25 cellular contexts compared by ENCODE assay signal in genomic region chr20:15362849-15363248, GRCh38.
DNase-seq lines count a peak whose midpoint lies in the region; ATAC-seq, FAIRE-seq and TF ChIP-seq lines count a peak whose summit lies in the region.
"Had no signal": no experiment of that assay in that cellular context is flagged by ENCODE, and none has a peak within 500 bp of the region (broad histone marks: within the 10 kb centered on the region; RNA-seq: fewer than 3 reads in every experiment).

No MANE protein-coding gene starts in this region.

- no peak overlapping the region for H3K9ac ChIP-seq in SK-N-SH
- H3K9ac ChIP-seq: GM23248 had no signal

- WGBS in SK-N-SH (ENCODE audit: low lambda C conversion rate): 27% methylated on average over 1 of the region's 1 CpG

- no peak overlapping the region for H3K4me2 ChIP-seq in SK-N-SH

- H3K79me2 ChIP-seq in SK-N-SH (ENCODE audit: insufficient read depth): no peaks in the 10 kb centered on the region

- POLR2A ChIA-PET in SK-N-SH (lab: Yijun Ruan, JAX): no interaction called here

- H3F3A ChIP-seq in SK-N-SH (replicated peaks; ENCODE audit: insufficient read depth): no peaks in the 10 kb centered on the region

- TF ChIP-seq CTCF in SK-N-SH (IDR thresholded peaks at IDR 0.05): no peak

- H3K36me3 ChIP-seq in SK-N-SH (replicated peaks in 1 of 2; ENCODE audit: control insufficient read depth in 1 of 2, insufficient read depth in 2 of 2, low read length in 1 of 2): no peaks in the 10 kb centered on the region
- H3K36me3 ChIP-seq: BE2C had no signal

- H3K27me3 ChIP-seq in SK-N-SH (ENCODE audit: insufficient read depth): no peaks in the 10 kb centered on the region
- H3K27me3 ChIP-seq: BE2C had no signal

- H3K9me3 ChIP-seq in SK-N-SH: no peaks in the 10 kb centered on the region
- H3K9me3 ChIP-seq: BE2C had no signal

- H2AFZ ChIP-seq in SK-N-SH (ENCODE audit: low read depth): no peak overlapping the region
- H2AFZ ChIP-seq: GM23248 had no signal

- ATAC-seq in GM21825 (IDR thresholded peaks at IDR 0.05; ENCODE audit: unreplicated experiment): no peak
- ATAC-seq: GM12878, Right ventricle myocardium inferior, T-helper 17 cell had no signal

- FAIRE-seq in GM12891 (lab: Jason Lieb, UNC): no peak
- FAIRE-seq: A204.1, D721Med, GM12878, HTR-8/SVneo had no signal

- no peaks in the 10 kb centered on the region; a peak in 1 of 4 replicates for H3K4me1 ChIP-seq in SK-N-SH (ENCODE audit: control insufficient read depth in 1 of 2, insufficient read depth in 2 of 2, low read depth in 1 of 2, low read length in 1 of 2)
- H3K4me1 ChIP-seq: BE2C had no signal

- TF ChIP-seq POLR2A in GM12891 (IDR thresholded peaks at IDR 0.05; ENCODE audit: low read depth, low read length): no peak

- CTCF ChIA-PET in SK-N-SH (lab: Yijun Ruan, JAX): no interaction called here

- H3K9me2 ChIP-seq in SK-N-SH: no peaks in the 10 kb centered on the region

- no peak for TF ChIP-seq EP300 in SK-N-SH (IDR thresholded peaks at IDR 0.05; ENCODE audit: borderline replicate concordance in 1 of 2, low read depth in 1 of 2, low read length in 1 of 2)

- H4K20me1 ChIP-seq in SK-N-SH (ENCODE audit: insufficient read depth): no peaks in the 10 kb centered on the region

- no peak overlapping the region for H3K27ac ChIP-seq in SK-N-SH (ENCODE audit: low read depth in 2 of 2, low read length in 1 of 2)
- H3K27ac ChIP-seq: GM23248 had no signal

- no peak for TF ChIP-seq RAD21 in SK-N-SH (IDR thresholded peaks at IDR 0.05; ENCODE audit: low read length)

- peak; percentile 44 for DNase-seq in NCI-H82 (lab: John Stamatoyannopoulos, UW)
- no peak for DNase-seq in NCI-H82 treated with DMSO at 0.1 percent for 48 hours (lab: John Stamatoyannopoulos, UW; ENCODE audit: unreplicated experiment)
- DNase-seq in GM12891 (ENCODE audit: insufficient read length, low spot score): no peak
- DNase-seq in NCI-H69 (lab: John Stamatoyannopoulos, UW): peak; percentile 84
- DNase-seq in iPS-NIHi7 (ENCODE audit: extremely low spot score): peak; percentile 13
- DNase-seq in NCI-H1436 (lab: John Stamatoyannopoulos, UW): no peak
- no peak for DNase-seq in SK-N-SH
- DNase-seq: BE2C, DND-41, GM23248, HCEC 1CT, IMR-90, NCI-H1105, NCI-H187, NCI-H2107, NCI-H446, OCI-M1, SW 1271, T-helper 17 cell had no signal

- no peak overlapping the region for H3K4me3 ChIP-seq in SK-N-SH (ENCODE audit: low read depth in 2 of 2, low read length in 1 of 2)
- H3K4me3 ChIP-seq: GM12878, GM23248 had no signal

TF ChIP-seq in GM12891, 5 proteins besides CTCF, POLR2A, EP300 and RAD21:
- 0 out of 2 replicates have a peak, but pooled peaks have one; percentile 4 for TF ChIP-seq SPI1 (IDR thresholded peaks at IDR 0.05; ENCODE audit: low read depth, low read length)
- TF ChIP-seq TAF1 (IDR thresholded peaks at IDR 0.05; ENCODE audit: low read depth, low read length): no peak

TF ChIP-seq in SK-N-SH, 30 proteins besides CTCF, POLR2A, EP300 and RAD21:
- TF ChIP-seq FOXJ3 (CRISPR knock-in tag; IDR thresholded peaks at IDR 0.05) (no peak), TCF12 (IDR thresholded peaks at IDR 0.05) (no peak), JUND (IDR thresholded peaks at IDR 0.05) (no peak), IRF3 (IDR thresholded peaks at IDR 0.05; ENCODE audit: low read depth, low read length) (no peak), MEF2A (IDR thresholded peaks at IDR 0.05; ENCODE audit: borderline replicate concordance, low read depth) (no peak), FOSL2 (IDR thresholded peaks at IDR 0.05; ENCODE audit: borderline replicate concordance, low read depth) (no peak), USF1 (IDR thresholded peaks at IDR 0.05; ENCODE audit: borderline replicate concordance, low read depth) (no peak), ELF1 (IDR thresholded peaks at IDR 0.05) (no peak), RXRA (IDR thresholded peaks at IDR 0.05; ENCODE audit: borderline replicate concordance, low read depth) (no peak), EZH2phosphoT487 (IDR thresholded peaks at IDR 0.05; ENCODE audit: borderline replicate concordance, low read depth) (no peak), CHD2 (IDR thresholded peaks at IDR 0.05; ENCODE audit: low read length, partially characterized antibody) (no peak)
- TF ChIP-seq, protein P1, sequence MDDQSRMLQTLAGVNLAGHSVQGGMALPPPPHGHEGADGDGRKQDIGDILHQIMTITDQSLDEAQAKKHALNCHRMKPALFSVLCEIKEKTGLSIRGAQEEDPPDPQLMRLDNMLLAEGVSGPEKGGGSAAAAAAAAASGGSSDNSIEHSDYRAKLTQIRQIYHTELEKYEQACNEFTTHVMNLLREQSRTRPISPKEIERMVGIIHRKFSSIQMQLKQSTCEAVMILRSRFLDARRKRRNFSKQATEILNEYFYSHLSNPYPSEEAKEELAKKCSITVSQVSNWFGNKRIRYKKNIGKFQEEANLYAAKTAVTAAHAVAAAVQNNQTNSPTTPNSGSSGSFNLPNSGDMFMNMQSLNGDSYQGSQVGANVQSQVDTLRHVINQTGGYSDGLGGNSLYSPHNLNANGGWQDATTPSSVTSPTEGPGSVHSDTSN (IDR thresholded peaks at IDR 0.05): no peak

Comparison
In these comparisons a context has a peak if more than half of its experiments do, and no peak if none do; other contexts are left out.
1. DNase-seq: peak in NCI-H82 (single experiment), NCI-H69 (single experiment) and iPS-NIHi7 (single experiment); none in NCI-H82 treated with DMSO at 0.1 percent for 48 hours (single experiment), GM12891 (single experiment), NCI-H1436 (single experiment) and SK-N-SH (single experiment).